8 cellular contexts compared by ENCODE assay signal in the genomic region with DNA sequence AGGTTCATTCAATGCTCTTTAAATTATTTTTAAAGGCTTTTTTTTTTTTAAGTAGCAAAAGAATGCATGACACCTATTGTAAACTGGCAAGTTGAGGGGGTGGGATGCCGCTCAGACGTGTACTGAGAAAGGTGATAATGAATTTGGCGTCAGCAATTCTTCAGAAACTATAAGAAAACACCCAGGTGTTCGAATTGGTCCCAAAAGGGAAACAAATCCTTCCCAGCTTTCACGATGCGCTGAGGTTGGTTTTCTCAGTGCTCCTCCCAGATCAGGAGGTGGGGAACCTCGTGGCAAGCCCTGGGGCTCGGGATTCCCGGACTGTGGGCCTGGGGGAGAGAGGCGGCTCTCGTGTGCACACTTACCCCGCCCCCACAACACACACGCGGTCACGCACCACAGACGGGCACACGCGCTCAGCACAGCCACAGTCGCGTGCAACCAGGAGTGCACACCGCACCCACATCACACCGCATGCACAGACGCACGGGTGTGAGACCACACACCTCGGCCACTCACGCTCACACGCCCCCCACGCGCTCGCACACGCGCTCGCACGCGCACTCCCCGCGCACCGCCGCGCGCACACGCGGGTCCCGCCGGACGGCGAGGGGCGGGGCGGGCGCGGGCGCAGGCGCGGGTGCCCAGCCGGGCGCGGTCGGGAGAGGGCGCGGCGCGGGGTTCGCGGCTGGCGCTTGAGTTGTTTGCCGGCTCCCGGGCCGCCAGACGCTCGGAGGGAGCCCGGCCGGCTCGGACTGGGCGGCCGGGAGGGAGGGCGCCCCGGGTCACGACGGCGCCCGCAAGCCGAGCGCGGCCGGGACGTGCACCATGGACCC. TPM values are rescaled to one million over a fixed set of nuclear protein-coding genes. Genes with fewer than 3 reads are reported as not detected.
DNase-seq lines count a peak whose midpoint lies in the region; ATAC-seq and TF ChIP-seq lines count a peak whose summit lies in the region.

A gene with protein sequence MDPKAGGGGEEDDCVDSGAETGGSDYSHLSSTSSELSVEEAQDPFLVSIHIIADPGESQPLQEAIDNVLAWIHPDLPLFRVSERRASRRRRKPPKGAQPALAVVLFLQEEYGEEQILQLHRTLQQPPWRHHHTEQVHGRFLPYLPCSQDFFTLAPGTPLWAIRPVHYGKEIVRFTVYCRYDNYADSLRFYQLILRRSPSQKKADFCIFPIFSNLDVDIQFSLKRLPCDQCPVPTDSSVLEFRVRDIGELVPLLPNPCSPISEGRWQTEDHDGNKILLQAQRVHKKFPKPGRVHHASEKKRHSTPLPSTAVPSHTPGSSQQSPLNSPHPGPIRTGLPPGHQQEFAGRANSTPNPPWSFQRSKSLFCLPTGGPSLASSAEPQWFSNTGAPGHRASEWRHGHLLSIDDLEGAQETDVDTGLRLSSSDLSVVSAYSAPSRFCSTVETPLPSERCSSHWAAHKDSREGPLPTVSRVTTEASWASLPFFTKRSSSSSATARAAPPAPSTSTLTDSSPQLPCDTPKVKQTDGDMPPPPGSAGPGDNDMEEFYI (plus strand): TSS at position 725 of the 836 bp plus-strand sequence. CDS start 104 bp downstream, at position 829.

- H3K4me1 ChIP-seq in gastroesophageal sphincter = peaks cover 0 to 50% (median 0%) of the 10 kb centered on the region in 3 donors
- H3K4me1 ChIP-seq in neuron (ENCODE audit: insufficient read depth, low read length) = peaks cover 4% of the 10 kb centered on the region
- H3K4me1 ChIP-seq in upper lobe of right lung = peaks cover 5% of the 10 kb centered on the region

- H3K9me3 ChIP-seq in gastroesophageal sphincter (no peaks in the 10 kb centered on the region), neuron (ENCODE audit: low read length) (no peaks in the 10 kb centered on the region), upper lobe of right lung (no peaks in the 10 kb centered on the region)

- H3K4me3 ChIP-seq in gastroesophageal sphincter = peak within 1 kb of the TSS; percentile 70 to 84
- peak within 1 kb of the TSS; percentile 51 for H3K4me3 ChIP-seq in neuron (ENCODE audit: low read length)
- peak within 1 kb of the TSS; percentile 77 for H3K4me3 ChIP-seq in upper lobe of right lung

- H2AFZ ChIP-seq in neuron (ENCODE audit: low read depth, low read length) = peak within 1 kb of the TSS; percentile 96

- peak within 1 kb of the TSS; percentile 16 to 94 (median 87) for H3K27ac ChIP-seq in gastroesophageal sphincter
- H3K27ac ChIP-seq in upper lobe of right lung = peak within 1 kb of the TSS; percentile 24

- H3K27me3 ChIP-seq in gastroesophageal sphincter (no peaks in the 10 kb centered on the region), neuron (ENCODE audit: insufficient read depth, low read length) (peaks cover 18% of the 10 kb centered on the region), upper lobe of right lung (peaks cover 3% of the 10 kb centered on the region)

- DNase-seq in NCI-H2107 (lab: John Stamatoyannopoulos, UW) (peak; percentile 22), NCI-H2107 treated with DMSO at 0.1 percent for 48 hours (lab: John Stamatoyannopoulos, UW; ENCODE audit: unreplicated experiment) (no peak), NCI-H748 treated with DMSO at 0.1 percent for 48 hours (lab: John Stamatoyannopoulos, UW) (peak; percentile 38), upper lobe of right lung (peak; percentile 77)
- peak; percentile 6 for DNase-seq in activated effector memory CD4-positive, alpha-beta T cell treated with Interleukin-2 at 50 U/mL for 16 hours

- intact Hi-C loops in upper lobe of right lung (cut with DNase I) = no loop called here

- no peak for TF ChIP-seq EP300 in gastroesophageal sphincter (IDR thresholded peaks at IDR 0.05)

- TF ChIP-seq POLR2A in gastroesophageal sphincter (IDR thresholded peaks at IDR 0.05) = peak in 1 of 2 donors; percentile 68

- ATAC-seq in HG02885 (IDR thresholded peaks at IDR 0.05; ENCODE audit: poor library complexity, unreplicated experiment) (peak; percentile 91), gastroesophageal sphincter (peak; percentile 89), upper lobe of right lung (peak; percentile 96)

- 4 to 9% methylated on average over 5 to 10 of the region's 86 CpGs for WGBS in gastroesophageal sphincter (ENCODE audit: low coverage in 1 of 2), 2 donors

- peak in 3 of 4 experiments; percentile 42 to 73 (median 65) for TF ChIP-seq CTCF in gastroesophageal sphincter (IDR thresholded peaks at IDR 0.05)
- no peak for TF ChIP-seq CTCF in upper lobe of right lung (IDR thresholded peaks at IDR 0.05)

- H3K36me3 ChIP-seq in gastroesophageal sphincter (no peaks in the 10 kb centered on the region), neuron (ENCODE audit: insufficient read depth, low read length) (no peaks in the 10 kb centered on the region), upper lobe of right lung (no peaks in the 10 kb centered on the region)

RNA-seq across cellular contexts. Expression of the gene that starts here (rescaled TPM):
- total RNA-seq in gastroesophageal sphincter = 10 to 100 TPM; 13.7 to 23.2 (median 15.2) TPM
- 3.9 TPM for total RNA-seq in upper lobe of right lung
